Comparison of ENCODE assay signal across 23 cellular contexts in genomic region chr11:133386852-133387251, GRCh38.
"Had no signal": no experiment of that assay in that cellular context is flagged by ENCODE, and none has a peak within 500 bp of the region (broad histone marks: within the 10 kb centered on the region; RNA-seq: fewer than 3 reads in every experiment).

No MANE protein-coding gene starts in this region.

- H3K9me3 Mint-ChIP-seq: stimulated activated naive B cell treated with anti-CD40 and anti-IgM and Interleukin-4, amounts not matched to agents 10 μg/mL and 1 μg/mL and 100 μg/mL, for 72 hours; stimulated activated naive CD8-positive, alpha-beta T cell treated with anti-CD3 and anti-CD28 coated beads, Interleukin-15, amount 100 ng/mL, for 72 hours had no signal

- H3K79me2 ChIP-seq: parathyroid adenoma had no signal

- ATAC-seq: foreskin keratinocyte; left lung; sciatic nerve; stimulated activated naive B cell treated with anti-CD40 and anti-IgM and Interleukin-4, amounts not matched to agents 10 μg/mL and 1 μg/mL and 100 μg/mL, for 72 hours; stimulated activated naive CD8-positive, alpha-beta T cell treated with anti-CD3 and anti-CD28 coated beads, Interleukin-15, amount 100 ng/mL, for 72 hours; upper lobe of right lung had no signal

- H3K4me1 Mint-ChIP-seq: immature natural killer cell; stimulated activated naive B cell treated with anti-CD40 and anti-IgM and Interleukin-4, amounts not matched to agents 10 μg/mL and 1 μg/mL and 100 μg/mL, for 72 hours; stimulated activated naive CD8-positive, alpha-beta T cell treated with anti-CD3 and anti-CD28 coated beads, Interleukin-15, amount 100 ng/mL, for 72 hours had no signal

- H3K27ac ChIP-seq: foreskin keratinocyte, left lung, parathyroid adenoma, prostate gland, spleen, testis, tibial nerve, upper lobe of right lung had no signal

- H3K4me1 ChIP-seq: foreskin keratinocyte, left lung, parathyroid adenoma, spleen, testis, upper lobe of right lung had no signal

- H3K36me3 ChIP-seq: left lung, prostate gland, spleen, tibial nerve, upper lobe of right lung had no signal

- H2AFZ ChIP-seq: parathyroid adenoma had no signal

- H3K9ac ChIP-seq: parathyroid adenoma had no signal

- H3K27ac Mint-ChIP-seq: immature natural killer cell; natural killer cell treated with Interleukin-12 subunit alpha and Interleukin-12 subunit beta and Interleukin-15 and Interleukin-18, amount 100 ng/mL, for 72 hours; stimulated activated naive B cell treated with anti-CD40 and anti-IgM and Interleukin-4, amounts not matched to agents 10 μg/mL and 1 μg/mL and 100 μg/mL, for 72 hours; stimulated activated naive CD8-positive, alpha-beta T cell treated with anti-CD3 and anti-CD28 coated beads, Interleukin-15, amount 100 ng/mL, for 72 hours had no signal

- H3K4me3 ChIP-seq: left lung, lung, prostate gland, spleen, testis, tibial nerve, upper lobe of right lung had no signal

- FAIRE-seq: colon, keratinocyte had no signal

- H3K9me3 ChIP-seq: left lung, prostate gland, spleen, testis, tibial nerve, upper lobe of right lung had no signal

- DNase-seq: cerebellar nuclear complex; dermis blood vessel endothelial cell; foreskin keratinocyte; immature natural killer cell; left lung; mesenchymal stem cell; midbrain; spleen; stimulated activated CD4-positive, alpha-beta T cell treated with anti-CD3 and anti-CD28 coated beads, Interleukin-15, amount 100 ng/mL, for 24 hours; stimulated activated CD4-positive, alpha-beta T cell treated with anti-CD3 and anti-CD28 coated beads, Interleukin-1b, Interleukin-23, amount 100 ng/mL, for 48 hours; stimulated activated CD4-positive, alpha-beta T cell treated with anti-CD3 and anti-CD28 coated beads, Interleukin-4, amount 100 ng/mL, for 4 hours; stimulated activated naive B cell treated with anti-CD40 and anti-IgM and Interleukin-4, amounts not matched to agents 10 μg/mL and 1 μg/mL and 100 μg/mL, for 72 hours; stimulated activated naive CD8-positive, alpha-beta T cell treated with anti-CD3 and anti-CD28 coated beads, Interleukin-15, amount 100 ng/mL, for 72 hours; testis; upper lobe of right lung had no signal

- H3K36me3 Mint-ChIP-seq: immature natural killer cell; natural killer cell treated with Interleukin-12 subunit alpha and Interleukin-12 subunit beta and Interleukin-15 and Interleukin-18, amount 100 ng/mL, for 72 hours; stimulated activated naive B cell treated with anti-CD40 and anti-IgM and Interleukin-4, amounts not matched to agents 10 μg/mL and 1 μg/mL and 100 μg/mL, for 72 hours had no signal

- H3K27me3 ChIP-seq: foreskin keratinocyte, left lung, spleen, testis, tibial nerve, upper lobe of right lung had no signal

- H3K4me3 Mint-ChIP-seq: immature natural killer cell; natural killer cell treated with Interleukin-12 subunit alpha and Interleukin-12 subunit beta and Interleukin-15 and Interleukin-18, amount 100 ng/mL, for 72 hours; stimulated activated naive B cell treated with anti-CD40 and anti-IgM and Interleukin-4, amounts not matched to agents 10 μg/mL and 1 μg/mL and 100 μg/mL, for 72 hours; stimulated activated naive CD8-positive, alpha-beta T cell treated with anti-CD3 and anti-CD28 coated beads, Interleukin-15, amount 100 ng/mL, for 72 hours had no signal
